In the genomic region with DNA sequence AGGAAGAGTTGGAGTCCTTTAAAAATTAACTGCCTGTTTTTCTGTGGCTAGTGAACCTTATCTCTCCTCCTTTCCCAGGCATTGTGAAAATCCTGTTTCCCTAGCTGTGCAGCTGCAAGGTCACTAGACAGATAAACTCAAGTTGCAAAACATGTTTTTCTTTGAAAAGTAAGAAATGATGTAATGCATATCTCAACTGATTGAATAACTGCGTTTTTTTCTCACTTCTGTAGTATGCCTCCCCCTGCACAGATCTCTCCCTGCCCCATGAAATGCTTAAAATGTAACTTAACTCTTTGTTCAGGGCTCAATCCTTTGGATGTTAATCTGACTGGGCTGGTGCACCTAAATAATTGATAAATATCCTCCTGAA, we compare ENCODE assay signal across 15 cellular contexts. TPM values are rescaled to one million over a fixed set of nuclear protein-coding genes. Genes with fewer than 3 reads are reported as not detected.
DNase-seq lines count a peak whose midpoint lies in the region; ATAC-seq and TF ChIP-seq lines count a peak whose summit lies in the region.
"Had no signal": no experiment of that assay in that cellular context is flagged by ENCODE, and none has a peak within 500 bp of the region (broad histone marks: within the 10 kb centered on the region; RNA-seq: fewer than 3 reads in every experiment).

No MANE protein-coding gene starts in this region.

- H3K36me3 ChIP-seq in spleen: no peaks in the 10 kb centered on the region
- H3K36me3 ChIP-seq: gastrocnemius medialis had no signal

- no peaks in the 10 kb centered on the region for H3K27me3 ChIP-seq in spleen (replicated peaks in 1 of 7)
- H3K27me3 ChIP-seq: gastrocnemius medialis had no signal

- TF ChIP-seq POLR2A in NB4 (IDR thresholded peaks at IDR 0.05; ENCODE audit: extremely low read depth, insufficient read length): no peak
- TF ChIP-seq POLR2A in spleen (IDR thresholded peaks at IDR 0.05): no peak

- no peak for TF ChIP-seq CTCF in NB4 (IDR thresholded peaks at IDR 0.05; ENCODE audit: low read depth, low read length)
- no peak for TF ChIP-seq CTCF in cardiac fibroblast (IDR thresholded peaks at IDR 0.05; ENCODE audit: low read depth, low read length)
- TF ChIP-seq CTCF in spleen (IDR thresholded peaks at IDR 0.05 in 8 of 11, conservative IDR thresholded peaks at IDR 0.05 in 3 of 11): no peak

- peaks cover 0 to 19% (median 14%) of the 10 kb centered on the region in 6 donors for H3K4me1 ChIP-seq in spleen

- 3 to 15% (median 12%) methylated on average over 1 of the region's 1 CpG for WGBS in spleen, 5 donors

- H3K4me3 ChIP-seq in NB4 (ENCODE audit: low read depth, low read length) (no peak overlapping the region), cardiac fibroblast (replicated peaks in 1 of 2; ENCODE audit: low read depth in 2 of 2, low read length in 2 of 2) (no peak overlapping the region), spleen (no peak overlapping the region)
- H3K4me3 ChIP-seq: gastrocnemius medialis had no signal

- intact Hi-C loops in spleen (cut with DNase I; ENCODE audit: low total_unique reads): no loop called here

- no peak for ATAC-seq in activated CD4-positive, CD25-positive, alpha-beta regulatory T cell treated with anti-CD3 and anti-CD28 coated beads, Interleukin-2, amount 50 U/mL, for 24 hours
- ATAC-seq: gastrocnemius medialis had no signal

- DNase-seq in NB4 (ENCODE audit: low read depth) (peak; percentile 77), cardiac fibroblast (ENCODE audit: low read depth in 2 of 2) (peak; percentile 45 to 90), kidney glomerular epithelial cell (lab: John Stamatoyannopoulos, UW) (peak; percentile 82), spleen (no peak), NCI-H748 (lab: John Stamatoyannopoulos, UW; ENCODE audit: unreplicated experiment) (no peak), A172 (ENCODE audit: low spot score) (no peak)
- DNase-seq in activated T-cell treated with anti-CD3 and anti-CD28 coated beads, Interleukin-2, amount 50 U/mL, for 48 hours: no peak
- DNase-seq: activated CD4-positive, CD25-positive, alpha-beta regulatory T cell; cerebellar nuclear complex; gastrocnemius medialis; H7; Karpas-422; RPMI8226; stimulated activated CD8-positive, alpha-beta memory T cell treated with anti-CD3 and anti-CD28 coated beads, Interleukin-4, amount 100 ng/mL, for 48 hours had no signal

- peak overlapping the region in 7 of 8 donors; percentile 37 to 75 (median 66) for H3K27ac ChIP-seq in spleen

- peaks cover 0 to 22% (median 15%) of the 10 kb centered on the region in 8 donors for H3K9me3 ChIP-seq in spleen
- H3K9me3 ChIP-seq: gastrocnemius medialis had no signal

RNA-seq across cellular contexts. Expression of a gene that starts 27.7 kb away (rescaled TPM):
- 1 to 10 TPM; 5.0 to 8.3 (median 6.3) TPM for total RNA-seq in spleen
- polyA plus RNA-seq in spleen: 1 to 10 TPM in 1 of 3 donors, under 1 TPM in 2; 0.61 to 1.3 (median 0.98) TPM
- not detected in 2 replicates for total RNA-seq in A172 (2014; rRNA removed; shearing (Covaris generic))
- total RNA-seq: H7 had no signal

Comparison
In these comparisons a context has a peak if more than half of its experiments do, and no peak if none do; other contexts are left out.
1. DNase-seq: peak in NB4 (single experiment), cardiac fibroblast (2 of 2) and kidney glomerular epithelial cell (single experiment); none in spleen (single experiment), NCI-H748 (single experiment), activated T-cell treated with anti-CD3 and anti-CD28 coated beads, Interleukin-2, amount 50 U/mL, for 48 hours (0 of 2) and A172 (single experiment).